In the genomic region with DNA sequence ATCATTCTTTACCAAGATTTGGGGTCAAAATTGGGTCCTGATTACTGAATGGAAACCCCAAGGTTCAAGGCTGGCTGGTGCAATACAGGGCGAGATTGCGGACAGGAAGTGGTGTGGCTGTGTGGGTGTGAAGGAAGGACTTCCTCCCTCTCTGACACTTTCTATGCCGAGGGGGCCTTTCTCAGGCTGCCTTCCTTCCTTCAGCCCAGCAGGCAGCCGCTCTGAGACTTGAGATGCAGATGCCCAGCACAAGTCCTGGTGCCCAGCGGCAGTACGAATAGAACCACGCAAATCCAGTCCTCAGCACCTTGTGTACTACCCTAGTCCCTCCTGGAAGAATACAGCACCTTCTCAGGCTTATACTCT, we compare ENCODE assay signal across 8 cellular contexts. TPM values are rescaled to one million over a fixed set of nuclear protein-coding genes. Genes with fewer than 3 reads are reported as not detected.
DNase-seq lines count a peak whose midpoint lies in the region; ATAC-seq and TF ChIP-seq lines count a peak whose summit lies in the region.

No MANE protein-coding gene starts in this region.

- no peaks in the 10 kb centered on the region for H3K9me3 Mint-ChIP-seq in activated T-cell treated with anti-CD3 and anti-CD28 coated beads, Interleukin-2, amount 50 U/mL, for 24 hours
- H3K9me3 Mint-ChIP-seq in immature natural killer cell, result no peaks in the 10 kb centered on the region
- no peaks in the 10 kb centered on the region for H3K9me3 Mint-ChIP-seq in endothelial cell (ENCODE audit: unreplicated experiment)

- no peak overlapping the region for H3K27ac ChIP-seq in Peyer's patch

- H3K9me3 ChIP-seq in Peyer's patch, result no peaks in the 10 kb centered on the region

- H3K27ac Mint-ChIP-seq in activated T-cell treated with anti-CD3 and anti-CD28 coated beads, Interleukin-2, amount 50 U/mL, for 24 hours, result peak overlapping the region; percentile 88
- H3K27ac Mint-ChIP-seq in immature natural killer cell (peak overlapping the region; percentile 63 to 86 (median 76)), endothelial cell (ENCODE audit: unreplicated experiment) (no peak overlapping the region)

- peak overlapping the region in 1 of 4 donors; percentile 12 for H3K4me3 ChIP-seq in Peyer's patch

- no peaks in the 10 kb centered on the region for H3K27me3 Mint-ChIP-seq in activated T-cell treated with anti-CD3 and anti-CD28 coated beads, Interleukin-2, amount 50 U/mL, for 24 hours
- H3K27me3 Mint-ChIP-seq in immature natural killer cell (ENCODE audit: low read depth in 3 of 3), result peaks cover 22 to 28% (median 23%) of the 10 kb centered on the region in 3 donors
- peaks cover 5% of the 10 kb centered on the region for H3K27me3 Mint-ChIP-seq in endothelial cell (ENCODE audit: unreplicated experiment)

- H3K36me3 Mint-ChIP-seq in activated T-cell treated with anti-CD3 and anti-CD28 coated beads, Interleukin-2, amount 50 U/mL, for 24 hours (ENCODE audit: low read depth), result peaks cover 29% of the 10 kb centered on the region
- H3K36me3 Mint-ChIP-seq in immature natural killer cell, result peaks cover 0 to 9% (median 6%) of the 10 kb centered on the region in 3 donors
- no peaks in the 10 kb centered on the region for H3K36me3 Mint-ChIP-seq in endothelial cell (ENCODE audit: low read depth, unreplicated experiment)

- DNase-seq in activated T-cell treated with anti-CD3 and anti-CD28 coated beads, Interleukin-2, amount 50 U/mL, for 24 hours, result peak; percentile 66
- DNase-seq in activated T-cell treated with anti-CD3 and anti-CD28 coated beads for 4 hours (no peak), Peyer's patch (peak in 2 of 3 donors; percentile 66 to 79), immature natural killer cell (peak; percentile 74 to 80 (median 77)), endothelial cell (ENCODE audit: low spot score) (no peak), NCI-H2029 (lab: John Stamatoyannopoulos, UW) (no peak), SW 1271 (lab: John Stamatoyannopoulos, UW) (no peak)

- ATAC-seq in HG02870 (IDR thresholded peaks at IDR 0.05; ENCODE audit: unreplicated experiment), result peak; percentile 49

- H3K4me1 Mint-ChIP-seq in activated T-cell treated with anti-CD3 and anti-CD28 coated beads, Interleukin-2, amount 50 U/mL, for 24 hours (ENCODE audit: low read depth), result peaks cover 52% of the 10 kb centered on the region
- H3K4me1 Mint-ChIP-seq in immature natural killer cell (peaks cover 34 to 57% of the 10 kb centered on the region in 2 donors), endothelial cell (ENCODE audit: unreplicated experiment) (peaks cover 40% of the 10 kb centered on the region)

- TF ChIP-seq CTCF in Peyer's patch (IDR thresholded peaks at IDR 0.05) (no peak), endothelial cell (IDR thresholded peaks at IDR 0.05; ENCODE audit: unreplicated experiment) (no peak)

- H3K4me3 Mint-ChIP-seq in activated T-cell treated with anti-CD3 and anti-CD28 coated beads, Interleukin-2, amount 50 U/mL, for 24 hours, result peak overlapping the region; percentile 39
- peak overlapping the region; percentile 81 to 90 (median 85) for H3K4me3 Mint-ChIP-seq in immature natural killer cell
- H3K4me3 Mint-ChIP-seq in endothelial cell (ENCODE audit: unreplicated experiment), result no peak overlapping the region

- no peaks in the 10 kb centered on the region for H3K27me3 ChIP-seq in Peyer's patch

- no peak for TF ChIP-seq POLR2A in Peyer's patch (IDR thresholded peaks at IDR 0.05)

- peaks cover 0 to 8% (median 3%) of the 10 kb centered on the region in 4 donors for H3K4me1 ChIP-seq in Peyer's patch

- H3K36me3 ChIP-seq in Peyer's patch, result no peaks in the 10 kb centered on the region

RNA-seq across cellular contexts. Expression of gene BATF3, which starts 16.3 kb away (rescaled TPM):
- total RNA-seq in Peyer's patch, result 1 to 10 TPM in 3 of 4 donors, not detected in 1; 2.1 to 6.6 (median 4.7) TPM
- 1 to 10 TPM; 4.4 to 7.4 (median 7.2) TPM for polyA plus RNA-seq in immature natural killer cell
- total RNA-seq in endothelial cell (ENCODE audit: unreplicated experiment), result 0.54 TPM

Comparison
In these comparisons a context has a peak if more than half of its experiments do, and no peak if none do; other contexts are left out.
1. DNase-seq: peak in activated T-cell treated with anti-CD3 and anti-CD28 coated beads, Interleukin-2, amount 50 U/mL, for 24 hours (single experiment), Peyer's patch (2 of 3) and immature natural killer cell (3 of 3); none in activated T-cell treated with anti-CD3 and anti-CD28 coated beads for 4 hours (single experiment), endothelial cell (single experiment), NCI-H2029 (single experiment) and SW 1271 (0 of 2).